13 cellular contexts compared by ENCODE assay signal in the genomic region with DNA sequence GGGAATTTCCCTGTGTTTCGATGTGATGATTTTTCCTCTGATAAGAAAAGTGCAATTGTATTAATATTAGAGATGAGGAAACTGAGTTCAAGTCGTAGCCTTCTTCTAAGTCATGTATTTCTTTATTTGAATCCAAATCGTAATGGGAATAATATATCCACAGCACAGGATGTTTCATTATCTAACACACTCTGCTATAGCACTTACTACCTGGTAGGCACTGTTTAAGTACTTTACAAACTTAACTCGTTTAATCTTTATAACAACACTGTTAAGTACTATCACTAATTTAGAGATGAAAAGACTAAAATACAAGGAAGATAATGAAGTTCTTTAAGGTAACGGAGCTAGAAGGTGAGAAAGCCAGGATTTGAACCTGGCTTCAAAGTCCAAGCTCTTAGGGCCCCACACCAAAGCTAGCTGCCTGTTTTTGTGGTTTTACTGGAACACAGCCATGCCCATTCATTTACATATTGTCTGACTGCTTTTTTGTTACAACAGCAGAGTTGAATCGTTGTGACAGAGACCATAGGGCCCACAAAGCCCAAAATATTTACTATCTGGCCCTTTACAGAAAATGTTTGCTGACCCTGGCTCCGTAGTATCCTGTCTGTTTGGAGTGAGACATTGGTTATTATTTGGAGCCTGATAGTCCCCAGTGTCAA. TPM values are rescaled to one million over a fixed set of nuclear protein-coding genes. Genes with fewer than 3 reads are reported as not detected.
DNase-seq lines count a peak whose midpoint lies in the region; ATAC-seq, FAIRE-seq and TF ChIP-seq lines count a peak whose summit lies in the region.
"Had no signal": no experiment of that assay in that cellular context is flagged by ENCODE, and none has a peak within 500 bp of the region (broad histone marks: within the 10 kb centered on the region; RNA-seq: fewer than 3 reads in every experiment).

No MANE protein-coding gene starts in this region.

- H3K27me3 ChIP-seq in BLaER1 = no peaks in the 10 kb centered on the region
- no peaks in the 10 kb centered on the region for H3K27me3 ChIP-seq in K562 (ENCODE audit: control insufficient read depth in 2 of 2, insufficient read depth in 2 of 2, low read length in 2 of 2)
- H3K27me3 ChIP-seq: BE2C, cardiac muscle cell had no signal

- in situ Hi-C loops in K562 (cut with MboI) = no loop called here

- H3K9ac ChIP-seq in BLaER1 (no peak overlapping the region), K562 (ENCODE audit: insufficient read depth in 1 of 2, low read depth in 2 of 2, low read length in 2 of 2) (no peak overlapping the region)

- intact Hi-C loops in K562 (cut with micrococcal nuclease) = no loop called here

- TF ChIP-seq CTCF in K562 (IDR thresholded peaks at IDR 0.05 in 2 of 3, conservative IDR thresholded peaks at IDR 0.05 in 1 of 3; ENCODE audit: insufficient read depth in 2 of 3, low read depth in 1 of 3, low read length in 3 of 3) = no peak

- H3K4me1 ChIP-seq in BLaER1 (peaks cover 28% of the 10 kb centered on the region), K562 (replicated peaks in 1 of 2; ENCODE audit: control insufficient read depth in 2 of 2, insufficient read depth in 2 of 2, low read length in 2 of 2) (peaks cover 1 to 10% of the 10 kb centered on the region in 2 experiments; a peak in 4 of 5 replicates)
- H3K4me1 ChIP-seq: BE2C had no signal

- no peaks in the 10 kb centered on the region for H3K79me2 ChIP-seq in K562 (ENCODE audit: control insufficient read depth, insufficient read depth, low read length)

- H3K27ac ChIP-seq in BLaER1 = no peak overlapping the region
- no peak overlapping the region for H3K27ac ChIP-seq in K562 (ENCODE audit: extremely low read depth, low read depth, low read length)
- H3K27ac ChIP-seq: cardiac muscle cell, skin epidermis had no signal

- H2AFZ ChIP-seq in K562 (ENCODE audit: low read depth, low read length) = no peak overlapping the region

- peak overlapping the region; percentile 45 for H3K4me2 ChIP-seq in BLaER1
- no peak overlapping the region for H3K4me2 ChIP-seq in K562 (ENCODE audit: insufficient read depth, low read length)

- no peak for TF ChIP-seq RAD21 in K562 (CRISPR knock-in tag; conservative IDR thresholded peaks at IDR 0.05 in 1 of 2, IDR thresholded peaks at IDR 0.05 in 1 of 2)

- DNase-seq in MV-4-11 (lab: John Stamatoyannopoulos, UW) = peak; percentile 56
- DNase-seq in K562 (ENCODE audit: extremely low read depth in 1 of 4, low spot score in 3 of 4) = no peak
- DNase-seq in activated naive CD4-positive, alpha-beta T cell (lab: John Stamatoyannopoulos, UW) = no peak
- DNase-seq in NCI-H510A (lab: John Stamatoyannopoulos, UW) = no peak
- DNase-seq in Ammon's horn (ENCODE audit: low spot score) = no peak
- DNase-seq in activated gamma-delta T cell (lab: John Stamatoyannopoulos, UW) = no peak
- DNase-seq: BE2C, NCI-H524 had no signal

- ATAC-seq in GM21423 (IDR thresholded peaks at IDR 0.05; ENCODE audit: unreplicated experiment) = peak; percentile 49
- ATAC-seq in K562 = peak; percentile 23; the same call in 1 of the 3 replicates
- ATAC-seq: esophagus mucosa had no signal

- 50% methylated on average over 7 of the region's 7 CpGs for WGBS in K562 (ENCODE audit: insufficient coverage, low coverage, missing lambda C conversion rate)

- no peak for TF ChIP-seq POLR2A in K562 (conservative IDR thresholded peaks at IDR 0.05)

- POLR2A ChIA-PET in K562 (lab: Yijun Ruan, JAX) = interaction anchor here (0.9 to 1.8 kb wide), 4 partner anchors 8 to 24 kb away, joined by 3 to 4 read pairs (median 3); no protein-coding TSS in a partner anchor

- no peak for FAIRE-seq in K562 (lab: Jason Lieb, UNC)

- no TSS peak for BruUV-seq in K562 (replicated peaks; lab: Mats Ljungman, UMichigan)

- H4K20me1 ChIP-seq in BLaER1 (no peaks in the 10 kb centered on the region), K562 (replicated peaks; ENCODE audit: control insufficient read depth, insufficient read depth, low read length) (no peaks in the 10 kb centered on the region)

- no peaks in the 10 kb centered on the region for H3K9me1 ChIP-seq in K562 (ENCODE audit: control insufficient read depth, insufficient read depth, low read length)

- H3K9me3 ChIP-seq in BLaER1 (no peaks in the 10 kb centered on the region), K562 (replicated peaks; ENCODE audit: control insufficient read depth, insufficient read depth, low read depth, low read length) (no peaks in the 10 kb centered on the region)
- H3K9me3 ChIP-seq: BE2C had no signal

- H3K4me3 ChIP-seq in BLaER1 (no peak overlapping the region), K562 (no peak overlapping the region)
- H3K4me3 ChIP-seq: cardiac muscle cell, skin epidermis had no signal

- no peak for TF ChIP-seq EP300 in K562 (IDR thresholded peaks at IDR 0.05; ENCODE audit: low read length)

- H3K36me3 ChIP-seq in BLaER1 (no peaks in the 10 kb centered on the region), K562 (ENCODE audit: control insufficient read depth, insufficient read depth, low read length) (0 out of 3 replicates have a peak, but pooled peaks cover 2% of the 10 kb centered on the region)
- H3K36me3 ChIP-seq: BE2C, cardiac muscle cell had no signal

- CTCF ChIA-PET in K562 (lab: Yijun Ruan, JAX; ENCODE audit: low intra/inter-chr PET ratio) = no interaction called here

TF ChIP-seq in K562, 482 proteins besides CTCF, POLR2A, EP300 and RAD21:
- no peak for TF ChIP-seq ZNF3 (CRISPR knock-in tag; IDR thresholded peaks at IDR 0.05)
- TF ChIP-seq, protein P1, sequence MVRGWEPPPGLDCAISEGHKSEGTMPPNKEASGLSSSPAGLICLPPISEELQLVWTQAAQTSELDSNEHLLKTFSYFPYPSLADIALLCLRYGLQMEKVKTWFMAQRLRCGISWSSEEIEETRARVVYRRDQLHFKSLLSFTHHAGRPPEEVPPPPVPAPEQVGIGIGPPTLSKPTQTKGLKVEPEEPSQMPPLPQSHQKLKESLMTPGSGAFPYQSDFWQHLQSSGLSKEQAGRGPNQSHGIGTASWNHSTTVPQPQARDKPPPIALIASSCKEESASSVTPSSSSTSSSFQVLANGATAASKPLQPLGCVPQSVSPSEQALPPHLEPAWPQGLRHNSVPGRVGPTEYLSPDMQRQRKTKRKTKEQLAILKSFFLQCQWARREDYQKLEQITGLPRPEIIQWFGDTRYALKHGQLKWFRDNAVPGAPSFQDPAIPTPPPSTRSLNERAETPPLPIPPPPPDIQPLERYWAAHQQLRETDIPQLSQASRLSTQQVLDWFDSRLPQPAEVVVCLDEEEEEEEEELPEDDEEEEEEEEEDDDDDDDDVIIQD (CRISPR knock-in tag; IDR thresholded peaks at IDR 0.05) = no peak
- TF ChIP-seq, protein P2, sequence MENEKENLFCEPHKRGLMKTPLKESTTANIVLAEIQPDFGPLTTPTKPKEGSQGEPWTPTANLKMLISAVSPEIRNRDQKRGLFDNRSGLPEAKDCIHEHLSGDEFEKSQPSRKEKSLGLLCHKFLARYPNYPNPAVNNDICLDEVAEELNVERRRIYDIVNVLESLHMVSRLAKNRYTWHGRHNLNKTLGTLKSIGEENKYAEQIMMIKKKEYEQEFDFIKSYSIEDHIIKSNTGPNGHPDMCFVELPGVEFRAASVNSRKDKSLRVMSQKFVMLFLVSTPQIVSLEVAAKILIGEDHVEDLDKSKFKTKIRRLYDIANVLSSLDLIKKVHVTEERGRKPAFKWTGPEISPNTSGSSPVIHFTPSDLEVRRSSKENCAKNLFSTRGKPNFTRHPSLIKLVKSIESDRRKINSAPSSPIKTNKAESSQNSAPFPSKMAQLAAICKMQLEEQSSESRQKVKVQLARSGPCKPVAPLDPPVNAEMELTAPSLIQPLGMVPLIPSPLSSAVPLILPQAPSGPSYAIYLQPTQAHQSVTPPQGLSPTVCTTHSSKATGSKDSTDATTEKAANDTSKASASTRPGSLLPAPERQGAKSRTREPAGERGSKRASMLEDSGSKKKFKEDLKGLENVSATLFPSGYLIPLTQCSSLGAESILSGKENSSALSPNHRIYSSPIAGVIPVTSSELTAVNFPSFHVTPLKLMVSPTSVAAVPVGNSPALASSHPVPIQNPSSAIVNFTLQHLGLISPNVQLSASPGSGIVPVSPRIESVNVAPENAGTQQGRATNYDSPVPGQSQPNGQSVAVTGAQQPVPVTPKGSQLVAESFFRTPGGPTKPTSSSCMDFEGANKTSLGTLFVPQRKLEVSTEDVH (IDR thresholded peaks at IDR 0.05; ENCODE audit: low read depth, partially characterized antibody) = no peak
- TF ChIP-seq ZNF212 (CRISPR knock-in tag; IDR thresholded peaks at IDR 0.05) = no peak
- TF ChIP-seq ADNP (tag; IDR thresholded peaks at IDR 0.05) = no peak

RNA-seq across cellular contexts. Expression of a gene that starts 9.5 kb away (rescaled TPM):
- 187 and 569 TPM in 2 replicates for total RNA-seq in K562 (2011; cell fraction: chromatin; rRNA removed; ENCODE audit: low replicate concordance)
- 75.4 and 99.2 TPM in 2 replicates for total RNA-seq in K562 (2011; cell fraction: nucleolus; rRNA removed)
- 212 and 321 TPM in 2 replicates for total RNA-seq in K562 (2011; cell fraction: nucleoplasm; rRNA removed)
- total RNA-seq in K562 (2014; rRNA removed) (72.3 and 86.6 TPM in 2 replicates), K562 (2014; rRNA removed; fragmentation: Illumina TruSeq; extraction: Trizol) (116 and 120 TPM in 2 replicates), K562 (2015; rRNA removed; fragmentation: Illumina TruSeq; extraction: Trizol) (87.3 and 95.8 TPM in 2 replicates), K562 (2021) (85.4 and 95.2 TPM in 2 replicates)
- polyA plus RNA-seq in K562 (2011; rRNA removed) (99.4 and 135 TPM in 2 replicates), K562 (2014; fragmentation: Illumina TruSeq; extraction: Trizol) (65.9 and 77.7 TPM in 2 replicates), K562 (2014; fragmentation: Nextera tagmentation; extraction: Ambion mirVana) (10 to 100 TPM; 16.6 to 16.8 TPM), K562 (2014; rRNA removed) (46.2 and 54.7 TPM in 2 replicates)
- 14.3 and 36.7 TPM in 2 replicates for polyA plus RNA-seq in K562 (2011; cell fraction: cytosol; rRNA removed)
- 52.7 and 77.5 TPM in 2 replicates for polyA plus RNA-seq in K562 (2011; cell fraction: nucleus; rRNA removed)
- polyA plus RNA-seq in K562 (2012) = 35.4 and 37.3 TPM in 2 replicates
- polyA minus RNA-seq in K562 (2011; rRNA and poly(A)+ RNA removed) = 360 and 406 TPM in 2 replicates
- polyA minus RNA-seq in K562 (2011; cell fraction: cytosol; rRNA and poly(A)+ RNA removed) = 76.2 and 93.9 TPM in 2 replicates
- 87.1 and 158 TPM in 2 replicates for polyA minus RNA-seq in K562 (2011; cell fraction: nucleus; rRNA and poly(A)+ RNA removed)
